In genomic region chr17:8375738-8376259, GRCh38 we compare ENCODE assay signal across 1 cellular context.
TF ChIP-seq lines count a peak whose summit lies in the region.

No MANE protein-coding gene starts in this region.

TF ChIP-seq in endothelial cell of umbilical vein, 7 proteins besides CTCF, POLR2A, EP300 and RAD21:
- no peak for TF ChIP-seq MAX (IDR thresholded peaks at IDR 0.05; ENCODE audit: insufficient read depth, insufficient read length)
- TF ChIP-seq MYC (IDR thresholded peaks at IDR 0.05; ENCODE audit: low read depth, low read length), result no peak
- TF ChIP-seq EZH2 (IDR thresholded peaks at IDR 0.05; ENCODE audit: borderline replicate concordance, low read depth, low read length, severe bottlenecking), result no peak
- TF ChIP-seq POLR2AphosphoS5 (IDR thresholded peaks at IDR 0.05; ENCODE audit: insufficient read depth, low read depth, low read length), result no peak
- TF ChIP-seq JUN (IDR thresholded peaks at IDR 0.05; ENCODE audit: borderline replicate concordance, insufficient read depth, insufficient read length, low read depth), result no peak
- TF ChIP-seq FOS (IDR thresholded peaks at IDR 0.05; ENCODE audit: borderline replicate concordance, insufficient read depth, low read length), result no peak
- no peak for TF ChIP-seq GATA2 (IDR thresholded peaks at IDR 0.05; ENCODE audit: insufficient read depth, insufficient read length, low read depth, low read length)
